19 cellular contexts compared by ENCODE assay signal in genomic region chr4:141435446-141436225, GRCh38.
A peak's percentile ranks its signal among the peaks of the same experiment; 100 is the strongest.
DNase-seq lines count a peak whose midpoint lies in the region; ATAC-seq, FAIRE-seq and TF ChIP-seq lines count a peak whose summit lies in the region.
"Had no signal": no experiment of that assay in that cellular context is flagged by ENCODE, and none has a peak within 500 bp of the region (broad histone marks: within the 10 kb centered on the region; RNA-seq: fewer than 3 reads in every experiment).

No MANE protein-coding gene starts in this region.

- no peaks in the 10 kb centered on the region for H3K27me3 ChIP-seq in heart left ventricle
- no peaks in the 10 kb centered on the region for H3K27me3 ChIP-seq in SJCRH30
- no peaks in the 10 kb centered on the region for H3K27me3 ChIP-seq in right atrium auricular region

- TF ChIP-seq POLR2A in heart left ventricle (IDR thresholded peaks at IDR 0.05) = no peak

- FAIRE-seq in endometrium (lab: Jason Lieb, UNC) = peak; percentile 85
- FAIRE-seq: GM12878, GM19239 had no signal

- no peaks in the 10 kb centered on the region for H3K9me3 ChIP-seq in heart left ventricle
- no peaks in the 10 kb centered on the region for H3K9me3 ChIP-seq in SJCRH30 (replicated peaks)
- no peaks in the 10 kb centered on the region for H3K9me3 ChIP-seq in right atrium auricular region

- intact Hi-C loops in heart left ventricle (cut with DNase I) = no loop called here

- H3K4me1 ChIP-seq in heart left ventricle = peaks cover 0 to 4% (median 0%) of the 10 kb centered on the region in 12 donors
- peaks cover 10% of the 10 kb centered on the region for H3K4me1 ChIP-seq in SJCRH30
- H3K4me1 ChIP-seq in right atrium auricular region = no peaks in the 10 kb centered on the region

- DNase-seq in EH (ENCODE audit: low read depth) (peak; percentile 30), M059J (ENCODE audit: low read depth) (peak; percentile 5), iris pigment epithelial cell (ENCODE audit: low read depth) (peak; percentile 69), heart left ventricle (no peak), SJCRH30 (no peak), right atrium auricular region (ENCODE audit: low spot score) (no peak)
- no peak for DNase-seq in stimulated activated CD4-positive, alpha-beta T cell treated with anti-CD3 and anti-CD28 coated beads, Interleukin-2, amount 100 ng/mL, for 48 hours
- DNase-seq: CD8-positive, alpha-beta memory T cell; MM.1S; NCI-H1105; NCI-H1694 treated with DMSO at 0.1 percent for 48 hours; NCI-H446 treated with DMSO at 0.1 percent for 48 hours; NCI-H774; Right ventricle myocardium superior had no signal

- WGBS in heart left ventricle, 4 donors = 79 to 84% (median 81%) methylated on average over 3 of the region's 3 CpGs

- H3K27ac ChIP-seq in heart left ventricle (no peak overlapping the region), SJCRH30 (no peak overlapping the region), right atrium auricular region (no peak overlapping the region)
- H3K27ac ChIP-seq: KMS-11 had no signal

- H3K4me3 ChIP-seq in heart left ventricle (no peak overlapping the region), SJCRH30 (no peak overlapping the region), right atrium auricular region (no peak overlapping the region)
- H3K4me3 ChIP-seq: GM12878 had no signal

- H3K36me3 ChIP-seq in heart left ventricle (no peaks in the 10 kb centered on the region), SJCRH30 (no peaks in the 10 kb centered on the region), right atrium auricular region (no peaks in the 10 kb centered on the region)

- no peak for TF ChIP-seq CTCF in heart left ventricle (IDR thresholded peaks at IDR 0.05)
- TF ChIP-seq CTCF in right atrium auricular region (IDR thresholded peaks at IDR 0.05) = no peak

- no peak for ATAC-seq in heart left ventricle
- ATAC-seq: GM12878, Panc1 had no signal

Comparison
In these comparisons a context has a peak if more than half of its experiments do, and no peak if none do; other contexts are left out.
1. DNase-seq: peak in EH (single experiment), M059J (single experiment) and iris pigment epithelial cell (single experiment); none in stimulated activated CD4-positive, alpha-beta T cell treated with anti-CD3 and anti-CD28 coated beads, Interleukin-2, amount 100 ng/mL, for 48 hours (0 of 2), heart left ventricle (0 of 5), SJCRH30 (0 of 2) and right atrium auricular region (single experiment).